33 cellular contexts compared by ENCODE assay signal in genomic region chr2:31770718-31771117, GRCh38.
"Had no signal": no experiment of that assay in that cellular context is flagged by ENCODE, and none has a peak within 500 bp of the region (broad histone marks: within the 10 kb centered on the region; RNA-seq: fewer than 3 reads in every experiment).

No MANE protein-coding gene starts in this region.

- H3K27me3 ChIP-seq: cardiac muscle cell, Peyer's patch had no signal

- H3K27ac ChIP-seq: cardiac muscle cell, Peyer's patch, RWPE1, VCaP had no signal

- H3K4me3 ChIP-seq: cardiac muscle cell, Peyer's patch had no signal

- DNase-seq: activated CD4-positive, alpha-beta memory T cell treated with anti-CD3 and anti-CD28 coated beads, Interleukin-2, amount 10 ng/mL, durations not matched to agents 7 days and 5 days; activated CD4-positive, alpha-beta T cell treated with anti-CD3 and anti-CD28 coated beads for 1 hour; activated CD4-positive, alpha-beta T cell treated with anti-CD3 and anti-CD28 coated beads for 48 hours; activated CD4-positive, CD25-positive, alpha-beta regulatory T cell; activated CD8-positive, alpha-beta memory T cell treated with anti-CD3 and anti-CD28 coated beads for 24 hours; activated CD8-positive, alpha-beta memory T cell treated with anti-CD3 and anti-CD28 coated beads, Interleukin-2, amount 10 ng/mL, durations not matched to agents 7 days and 5 days; activated CD8-positive, alpha-beta memory T cell treated with anti-CD3 and anti-CD28 coated beads, Interleukin-2, amount 50 U/mL, for 48 hours; activated effector memory CD4-positive, alpha-beta T cell treated with Interleukin-2 at 50 U/mL for 16 hours; activated naive CD4-positive, alpha-beta T cell treated with anti-CD3 and anti-CD28 coated beads, Interleukin-2, amount 50 U/mL, for 16 hours; activated naive CD8-positive, alpha-beta T cell treated with anti-CD3 and anti-CD28 coated beads for 36 hours; activated T-cell treated with anti-CD3 and anti-CD28 coated beads, Interleukin-2, amount 50 U/mL, for 48 hours; amniotic stem cell; aorta; NCI-H1105; NCI-H1417 treated with DMSO at 0.1 percent for 48 hours; NCI-H187 treated with DMSO at 0.1 percent for 48 hours; NCI-H2081; NCI-H2171 treated with DMSO at 0.1 percent for 48 hours; NCI-H2227 treated with DMSO at 0.1 percent for 48 hours; NCI-H446; NCI-H510A treated with DMSO at 0.1 percent for 48 hours; NCI-H526 treated with DMSO at 0.1 percent for 48 hours; NCI-H774; PC-3; Peyer's patch; SIG-M5; SW 1271; T-helper 1 cell; T-helper 2 cell; T-helper 9 cell had no signal

- H3K4me1 ChIP-seq: Peyer's patch had no signal

- H3K36me3 ChIP-seq: cardiac muscle cell, Peyer's patch had no signal

- H3K9me3 ChIP-seq: Peyer's patch had no signal
